Comparison of ENCODE assay signal across 32 cellular contexts in the genomic region with DNA sequence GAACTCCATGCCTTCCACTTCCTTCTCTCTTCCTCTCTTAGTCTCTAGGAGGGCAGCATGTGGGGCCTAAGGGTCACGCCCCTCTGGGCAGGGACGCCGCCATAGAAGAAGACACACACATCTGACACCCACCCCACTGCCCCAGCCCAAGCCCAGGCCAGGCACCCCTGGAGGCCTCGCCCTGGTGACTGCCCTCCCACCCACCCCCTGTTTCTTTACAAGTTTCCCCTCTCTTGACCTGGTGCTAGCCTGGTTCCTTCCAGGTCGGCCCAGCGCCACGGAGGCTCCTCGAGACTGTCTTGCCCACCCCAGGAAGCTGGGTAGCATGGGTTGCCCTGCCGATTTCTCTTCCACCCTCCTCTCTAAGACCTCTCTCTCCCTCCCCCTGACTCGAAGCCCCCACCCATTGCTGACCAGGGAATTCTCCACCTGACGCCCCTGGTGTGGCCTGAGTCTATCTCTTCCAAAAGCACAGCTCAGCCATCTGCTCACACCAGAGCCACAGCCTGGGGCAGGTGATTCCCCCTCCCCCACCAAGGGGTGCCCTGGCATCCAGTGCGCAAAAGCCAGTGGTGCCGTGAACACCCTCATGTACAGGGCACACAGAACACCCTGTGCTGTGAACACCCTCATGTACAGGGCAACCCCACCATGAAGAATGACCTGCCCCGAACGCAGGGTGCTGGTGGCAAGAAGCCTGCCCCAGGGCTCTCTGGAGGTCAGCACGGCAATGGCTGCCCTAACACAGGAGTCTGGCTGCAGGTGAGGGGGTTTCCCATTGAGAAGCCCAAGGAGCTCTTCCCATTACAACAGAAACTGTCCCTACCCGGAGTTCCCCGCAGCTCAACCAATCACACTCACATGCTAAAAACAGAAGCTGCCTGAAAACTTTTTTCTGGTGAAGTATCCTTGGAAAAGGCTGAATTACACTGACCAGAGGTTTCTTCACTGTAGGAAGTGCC. TPM values are rescaled to one million over a fixed set of nuclear protein-coding genes. Genes with fewer than 3 reads are reported as not detected.
"Had no signal": no experiment of that assay in that cellular context is flagged by ENCODE, and none has a peak within 500 bp of the region (broad histone marks: within the 10 kb centered on the region; RNA-seq: fewer than 3 reads in every experiment).

No MANE protein-coding gene starts in this region.

- ATAC-seq: activated CD4-positive, alpha-beta T cell treated with anti-CD3 and anti-CD28 coated beads for 36 hours; activated CD8-positive, alpha-beta T cell treated with anti-CD3 and anti-CD28 coated beads, Interleukin-2, amount 10 ng/mL, durations not matched to agents 7 days and 5 days; effector memory CD8-positive, alpha-beta T cell; gastroesophageal sphincter; left colon had no signal

- H3K4me1 Mint-ChIP-seq: activated CD4-positive, alpha-beta T cell treated with anti-CD3 and anti-CD28 coated beads for 36 hours; activated naive CD8-positive, alpha-beta T cell treated with anti-CD3 and anti-CD28 coated beads for 36 hours; brain; mesothelial cell of epicardium; naive B cell had no signal

- H3K36me3 ChIP-seq: adrenal gland, ascending aorta, cardiac muscle cell, gastroesophageal sphincter, transverse colon, uterus had no signal

- H3K36me3 Mint-ChIP-seq: activated naive CD8-positive, alpha-beta T cell treated with anti-CD3 and anti-CD28 coated beads for 36 hours; brain; mesothelial cell of epicardium; naive B cell had no signal

- H3K4me3 Mint-ChIP-seq: activated CD4-positive, alpha-beta T cell treated with anti-CD3 and anti-CD28 coated beads for 36 hours; activated CD8-positive, alpha-beta T cell treated with anti-CD3 and anti-CD28 coated beads, Interleukin-2, amount 10 ng/mL, durations not matched to agents 7 days and 5 days; activated naive CD4-positive, alpha-beta T cell treated with anti-CD3 and anti-CD28 coated beads for 36 hours; activated naive CD8-positive, alpha-beta T cell treated with anti-CD3 and anti-CD28 coated beads for 36 hours; activated T-helper 1 cell treated with anti-CD3 and anti-CD28 coated beads, Interleukin-12 subunit alpha, Interleukin-12 subunit beta, Interleukin-2, Interleukin-4 antibody, amounts not matched to agents 30 ng/mL and 10 ng/mL and 1 ng/mL, durations not matched to agents 14 hours and 24 hours and 36 hours; brain; effector memory CD8-positive, alpha-beta T cell; mesothelial cell of epicardium; naive B cell had no signal

- H3K4me1 ChIP-seq: adrenal gland, ascending aorta, gastroesophageal sphincter, testis, transverse colon, uterus had no signal

- H3K27ac Mint-ChIP-seq: activated CD4-positive, alpha-beta T cell treated with anti-CD3 and anti-CD28 coated beads for 36 hours; activated CD8-positive, alpha-beta T cell treated with anti-CD3 and anti-CD28 coated beads, Interleukin-2, amount 10 ng/mL, durations not matched to agents 7 days and 5 days; activated naive CD4-positive, alpha-beta T cell treated with anti-CD3 and anti-CD28 coated beads for 36 hours; activated naive CD8-positive, alpha-beta T cell treated with anti-CD3 and anti-CD28 coated beads for 36 hours; activated T-helper 1 cell treated with anti-CD3 and anti-CD28 coated beads, Interleukin-12 subunit alpha, Interleukin-12 subunit beta, Interleukin-2, Interleukin-4 antibody, amounts not matched to agents 30 ng/mL and 10 ng/mL and 1 ng/mL, durations not matched to agents 14 hours and 24 hours and 36 hours; brain; effector memory CD8-positive, alpha-beta T cell; mesothelial cell of epicardium; naive B cell had no signal

- DNase-seq: activated CD4-positive, alpha-beta T cell treated with anti-CD3 and anti-CD28 coated beads for 36 hours; activated CD4-positive, CD25-positive, alpha-beta regulatory T cell; activated CD8-positive, alpha-beta T cell treated with anti-CD3 and anti-CD28 coated beads, Interleukin-2, amount 10 ng/mL, durations not matched to agents 7 days and 5 days; activated effector memory CD4-positive, alpha-beta T cell treated with anti-CD3 and anti-CD28 coated beads, Interleukin-2, amount 50 U/mL, for 16 hours; activated naive CD4-positive, alpha-beta T cell treated with anti-CD3 and anti-CD28 coated beads for 36 hours; activated naive CD8-positive, alpha-beta T cell treated with anti-CD3 and anti-CD28 coated beads for 36 hours; cortex of kidney; effector memory CD8-positive, alpha-beta T cell; islet precursor cell; left colon; mammary epithelial cell; naive B cell; occipital lobe; stimulated activated CD4-positive, alpha-beta T cell treated with anti-CD3 and anti-CD28 coated beads, Interleukin-15, amount 100 ng/mL, for 24 hours; stimulated activated CD4-positive, alpha-beta T cell treated with anti-CD3 and anti-CD28 coated beads, Interleukin-2, amount 100 ng/mL, for 24 hours; stimulated activated naive CD4-positive, alpha-beta T cell; testis; transverse colon; uterus had no signal

- H3K9me3 ChIP-seq: adrenal gland, ascending aorta, gastroesophageal sphincter, testis, transverse colon, uterus had no signal

- H3K79me2 ChIP-seq: hepatocyte had no signal

- H3K4me3 ChIP-seq: adrenal gland, ascending aorta, cardiac muscle cell, gastroesophageal sphincter, hepatocyte, transverse colon, uterus had no signal

- H3K4me2 ChIP-seq: hepatocyte had no signal

- H3K27me3 ChIP-seq: ascending aorta, testis, uterus had no signal

- H3K27ac ChIP-seq: adrenal gland, ascending aorta, cardiac muscle cell, gastroesophageal sphincter, hepatocyte, testis, transverse colon, uterus had no signal

- H2AFZ ChIP-seq: hepatocyte had no signal

RNA-seq across cellular contexts. Expression of a gene that starts 13.4 kb away (rescaled TPM):
- total RNA-seq: activated CD4-positive, alpha-beta T cell treated with anti-CD3 and anti-CD28 coated beads for 36 hours; activated CD8-positive, alpha-beta T cell treated with anti-CD3 and anti-CD28 coated beads, Interleukin-2, amount 10 ng/mL, durations not matched to agents 7 days and 5 days; activated naive CD4-positive, alpha-beta T cell treated with anti-CD3 and anti-CD28 coated beads for 36 hours; activated naive CD8-positive, alpha-beta T cell treated with anti-CD3 and anti-CD28 coated beads for 36 hours; activated T-helper 1 cell treated with anti-CD3 and anti-CD28 coated beads, Interleukin-12 subunit alpha, Interleukin-12 subunit beta, Interleukin-2, Interleukin-4 antibody, amounts not matched to agents 30 ng/mL and 10 ng/mL and 1 ng/mL, durations not matched to agents 14 hours and 24 hours and 36 hours; ascending aorta; fibroblast of lung; fibroblast of villous mesenchyme; gastroesophageal sphincter; left colon; liver; mammary epithelial cell; T-helper 1 cell treated with Interleukin-12 subunit alpha and Interleukin-12 subunit beta and Interleukin-4 antibody, amounts not matched to agents 30 ng/mL and 1 ng/mL, for 36 hours had no signal
- polyA plus RNA-seq: adrenal gland, esophagus, fibroblast of lung, liver, mammary epithelial cell had no signal
